7 cellular contexts compared by ENCODE assay signal in the genomic region with DNA sequence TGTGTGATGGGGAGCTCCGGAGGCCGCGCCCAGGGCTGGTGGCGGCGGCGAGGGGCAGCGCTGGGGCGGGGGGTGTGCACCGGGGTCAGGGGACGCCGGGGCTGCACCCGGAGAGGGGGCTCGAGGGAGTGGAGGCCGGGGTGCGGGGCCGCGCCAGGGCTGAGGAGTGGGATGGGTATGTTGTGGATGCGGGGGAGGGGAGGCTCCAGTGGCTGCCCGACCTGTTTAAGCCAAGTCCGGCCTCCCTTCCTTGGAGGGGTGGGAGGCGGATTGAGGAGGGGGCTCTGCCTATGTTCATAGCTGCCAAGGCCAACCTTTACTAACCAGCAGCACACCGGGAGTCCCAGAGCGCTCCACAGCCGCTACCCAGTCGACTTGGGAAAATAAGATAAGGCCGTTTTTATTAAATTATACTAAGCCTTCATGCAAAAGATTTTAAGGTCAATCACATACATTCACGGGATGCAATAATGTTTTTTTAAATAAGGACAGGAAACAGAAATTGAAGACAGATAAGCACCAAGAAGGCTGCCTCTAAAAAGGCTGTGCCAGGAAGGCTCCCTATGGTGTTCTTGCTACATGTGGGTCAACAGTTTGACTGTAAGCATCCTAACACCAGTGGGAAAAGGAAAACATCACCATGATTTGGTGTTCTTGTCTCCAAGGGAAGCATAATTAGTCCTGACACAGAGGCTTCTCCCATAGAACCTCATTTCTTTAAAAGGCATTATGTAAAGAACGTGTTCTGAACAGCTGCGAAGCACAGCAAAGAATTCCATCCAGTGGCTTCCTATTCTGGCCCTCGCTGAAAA.
DNase-seq lines count a peak whose midpoint lies in the region; ATAC-seq and TF ChIP-seq lines count a peak whose summit lies in the region.

No MANE protein-coding gene starts in this region.

- H3K4me1 ChIP-seq in HEK293 (ENCODE audit: control insufficient read depth, insufficient read depth, low read length) (peaks cover 8% of the 10 kb centered on the region; the same call in 1 of the 2 replicates), muscle layer of duodenum (ENCODE audit: control insufficient read depth in 1 of 2, insufficient read depth in 2 of 2, low read length in 2 of 2) (peaks cover 5 to 6% of the 10 kb centered on the region in 2 donors)

- H3K36me3 ChIP-seq in HEK293 (ENCODE audit: control insufficient read depth in 2 of 2, insufficient read depth in 1 of 2, low read length in 2 of 2) (no peaks in the 10 kb centered on the region; a peak in 1 of 3 replicates), muscle layer of duodenum (ENCODE audit: control insufficient read depth in 1 of 2, insufficient read depth in 2 of 2, low read length in 2 of 2) (no peaks in the 10 kb centered on the region)

- POLR2A ChIA-PET in HEK293 (lab: Yijun Ruan, JAX), result interaction anchor here (0.9 to 3.1 kb wide), 6 partner anchors 9 to 26 kb away, joined by 3 to 14 read pairs (median 6); no protein-coding TSS in a partner anchor

- H3K27me3 ChIP-seq in muscle layer of duodenum (ENCODE audit: low read depth, low read length), result no peaks in the 10 kb centered on the region

- H3K4me3 ChIP-seq in HEK293 (ENCODE audit: low read depth, low read length), result peak overlapping the region; percentile 80
- peak overlapping the region; percentile 97 for H3K4me3 ChIP-seq in coronary artery
- H3K4me3 ChIP-seq in muscle layer of duodenum (ENCODE audit: low read depth in 1 of 2, low read length in 2 of 2), result peak overlapping the region; percentile 53 to 60

- H3K9me3 ChIP-seq in HEK293 (ENCODE audit: control insufficient read depth, insufficient read depth, low read depth, low read length) (no peaks in the 10 kb centered on the region), muscle layer of duodenum (ENCODE audit: control insufficient read depth in 1 of 2, low read length in 2 of 2) (no peaks in the 10 kb centered on the region)

- TF ChIP-seq CTCF in HEK293 (tag by site-specific recombination; IDR thresholded peaks at IDR 0.05) (no peak), coronary artery (IDR thresholded peaks at IDR 0.05) (no peak)

- ATAC-seq in GM18508 (IDR thresholded peaks at IDR 0.05; ENCODE audit: insufficient read depth, unreplicated experiment) (peak; percentile 10), GM18511 (IDR thresholded peaks at IDR 0.05; ENCODE audit: unreplicated experiment) (no peak)

- CTCF ChIA-PET in HEK293 (lab: Yijun Ruan, JAX), result interaction anchor here (0.5 to 5.2 kb wide), 8 partner anchors 10 to 150 kb away, joined by 3 to 48 read pairs (median 4); no protein-coding TSS in a partner anchor

- peak overlapping the region; percentile 63 for H3K27ac ChIP-seq in HEK293 (ENCODE audit: extremely low read depth, low read depth, low read length)
- peak overlapping the region; percentile 73 to 94 for H3K27ac ChIP-seq in coronary artery
- H3K27ac ChIP-seq in muscle layer of duodenum (ENCODE audit: low read length), result peak overlapping the region; percentile 23

- DNase-seq in NCI-H69 (lab: John Stamatoyannopoulos, UW) (peak; percentile 82), coronary artery (ENCODE audit: low spot score) (no peak), GM03348 (ENCODE audit: low spot score) (no peak)

TF ChIP-seq in HEK293, 187 proteins besides CTCF, POLR2A, EP300 and RAD21 (continues in another document):
- TF ChIP-seq ZFHX2 (tag by site-specific recombination; conservative IDR thresholded peaks at IDR 0.05), result peak; percentile 80
- TF ChIP-seq, protein P1, sequence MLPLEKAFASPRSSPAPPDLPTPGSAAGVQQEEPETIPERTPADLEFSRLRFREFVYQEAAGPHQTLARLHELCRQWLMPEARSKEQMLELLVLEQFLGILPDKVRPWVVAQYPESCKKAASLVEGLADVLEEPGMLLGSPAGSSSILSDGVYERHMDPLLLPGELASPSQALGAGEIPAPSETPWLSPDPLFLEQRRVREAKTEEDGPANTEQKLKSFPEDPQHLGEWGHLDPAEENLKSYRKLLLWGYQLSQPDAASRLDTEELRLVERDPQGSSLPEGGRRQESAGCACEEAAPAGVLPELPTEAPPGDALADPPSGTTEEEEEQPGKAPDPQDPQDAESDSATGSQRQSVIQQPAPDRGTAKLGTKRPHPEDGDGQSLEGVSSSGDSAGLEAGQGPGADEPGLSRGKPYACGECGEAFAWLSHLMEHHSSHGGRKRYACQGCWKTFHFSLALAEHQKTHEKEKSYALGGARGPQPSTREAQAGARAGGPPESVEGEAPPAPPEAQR (tag by site-specific recombination; IDR thresholded peaks at IDR 0.05), result no peak
- peak; percentile 19; the same call in 1 of the 2 replicates for TF ChIP-seq ZBTB20 (tag by site-specific recombination; IDR thresholded peaks at IDR 0.05)
- no peak for TF ChIP-seq ZNF394 (tag by site-specific recombination; IDR thresholded peaks at IDR 0.05; ENCODE audit: borderline replicate concordance)
- no peak for TF ChIP-seq ZNF670 (tag by site-specific recombination; IDR thresholded peaks at IDR 0.05; ENCODE audit: low read depth)
- TF ChIP-seq ZNF24 (tag by site-specific recombination; IDR thresholded peaks at IDR 0.05), result no peak
- peak; percentile 49; the same call in 1 of the 2 replicates for TF ChIP-seq ZNF223 (tag by site-specific recombination; IDR thresholded peaks at IDR 0.05)
- TF ChIP-seq IKZF3 (tag by site-specific recombination; IDR thresholded peaks at IDR 0.05), result 0 out of 2 replicates have a peak, but pooled peaks have one; percentile 24
- TF ChIP-seq SP3 (tag by site-specific recombination; IDR thresholded peaks at IDR 0.05), result peak; percentile 70
- TF ChIP-seq ZNF335 (tag by site-specific recombination; conservative IDR thresholded peaks at IDR 0.05), result no peak; the same call in 1 of the 2 replicates
- TF ChIP-seq ZNF555 (tag by site-specific recombination; conservative IDR thresholded peaks at IDR 0.05), result no peak
- TF ChIP-seq, protein P2, sequence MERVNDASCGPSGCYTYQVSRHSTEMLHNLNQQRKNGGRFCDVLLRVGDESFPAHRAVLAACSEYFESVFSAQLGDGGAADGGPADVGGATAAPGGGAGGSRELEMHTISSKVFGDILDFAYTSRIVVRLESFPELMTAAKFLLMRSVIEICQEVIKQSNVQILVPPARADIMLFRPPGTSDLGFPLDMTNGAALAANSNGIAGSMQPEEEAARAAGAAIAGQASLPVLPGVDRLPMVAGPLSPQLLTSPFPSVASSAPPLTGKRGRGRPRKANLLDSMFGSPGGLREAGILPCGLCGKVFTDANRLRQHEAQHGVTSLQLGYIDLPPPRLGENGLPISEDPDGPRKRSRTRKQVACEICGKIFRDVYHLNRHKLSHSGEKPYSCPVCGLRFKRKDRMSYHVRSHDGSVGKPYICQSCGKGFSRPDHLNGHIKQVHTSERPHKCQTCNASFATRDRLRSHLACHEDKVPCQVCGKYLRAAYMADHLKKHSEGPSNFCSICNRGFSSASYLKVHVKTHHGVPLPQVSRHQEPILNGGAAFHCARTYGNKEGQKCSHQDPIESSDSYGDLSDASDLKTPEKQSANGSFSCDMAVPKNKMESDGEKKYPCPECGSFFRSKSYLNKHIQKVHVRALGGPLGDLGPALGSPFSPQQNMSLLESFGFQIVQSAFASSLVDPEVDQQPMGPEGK (tag by site-specific recombination; IDR thresholded peaks at IDR 0.05), result peak; percentile 78
- no peak for TF ChIP-seq ZNF660 (tag by site-specific recombination; IDR thresholded peaks at IDR 0.05)
- TF ChIP-seq ZNF521 (tag by site-specific recombination; IDR thresholded peaks at IDR 0.05), result no peak
- peak; percentile 55 for TF ChIP-seq KLF1 (tag by site-specific recombination; IDR thresholded peaks at IDR 0.05)
- no peak for TF ChIP-seq ZFP3 (tag by site-specific recombination; IDR thresholded peaks at IDR 0.05; ENCODE audit: low read depth)
- TF ChIP-seq ZNF596 (tag by site-specific recombination; IDR thresholded peaks at IDR 0.05), result no peak
- no peak for TF ChIP-seq SALL2 (tag by site-specific recombination; IDR thresholded peaks at IDR 0.05; ENCODE audit: borderline replicate concordance)
- TF ChIP-seq ZNF292 (tag by site-specific recombination; IDR thresholded peaks at IDR 0.05; ENCODE audit: borderline replicate concordance, low read depth), result no peak
- TF ChIP-seq, protein P3, sequence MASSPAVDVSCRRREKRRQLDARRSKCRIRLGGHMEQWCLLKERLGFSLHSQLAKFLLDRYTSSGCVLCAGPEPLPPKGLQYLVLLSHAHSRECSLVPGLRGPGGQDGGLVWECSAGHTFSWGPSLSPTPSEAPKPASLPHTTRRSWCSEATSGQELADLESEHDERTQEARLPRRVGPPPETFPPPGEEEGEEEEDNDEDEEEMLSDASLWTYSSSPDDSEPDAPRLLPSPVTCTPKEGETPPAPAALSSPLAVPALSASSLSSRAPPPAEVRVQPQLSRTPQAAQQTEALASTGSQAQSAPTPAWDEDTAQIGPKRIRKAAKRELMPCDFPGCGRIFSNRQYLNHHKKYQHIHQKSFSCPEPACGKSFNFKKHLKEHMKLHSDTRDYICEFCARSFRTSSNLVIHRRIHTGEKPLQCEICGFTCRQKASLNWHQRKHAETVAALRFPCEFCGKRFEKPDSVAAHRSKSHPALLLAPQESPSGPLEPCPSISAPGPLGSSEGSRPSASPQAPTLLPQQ (tag by site-specific recombination; IDR thresholded peaks at IDR 0.05), result peak; percentile 45; the same call in 1 of the 2 replicates
- TF ChIP-seq ZBTB17 (tag by site-specific recombination; IDR thresholded peaks at IDR 0.05), result peak; percentile 45; the same call in 1 of the 2 replicates
- TF ChIP-seq, protein P4, sequence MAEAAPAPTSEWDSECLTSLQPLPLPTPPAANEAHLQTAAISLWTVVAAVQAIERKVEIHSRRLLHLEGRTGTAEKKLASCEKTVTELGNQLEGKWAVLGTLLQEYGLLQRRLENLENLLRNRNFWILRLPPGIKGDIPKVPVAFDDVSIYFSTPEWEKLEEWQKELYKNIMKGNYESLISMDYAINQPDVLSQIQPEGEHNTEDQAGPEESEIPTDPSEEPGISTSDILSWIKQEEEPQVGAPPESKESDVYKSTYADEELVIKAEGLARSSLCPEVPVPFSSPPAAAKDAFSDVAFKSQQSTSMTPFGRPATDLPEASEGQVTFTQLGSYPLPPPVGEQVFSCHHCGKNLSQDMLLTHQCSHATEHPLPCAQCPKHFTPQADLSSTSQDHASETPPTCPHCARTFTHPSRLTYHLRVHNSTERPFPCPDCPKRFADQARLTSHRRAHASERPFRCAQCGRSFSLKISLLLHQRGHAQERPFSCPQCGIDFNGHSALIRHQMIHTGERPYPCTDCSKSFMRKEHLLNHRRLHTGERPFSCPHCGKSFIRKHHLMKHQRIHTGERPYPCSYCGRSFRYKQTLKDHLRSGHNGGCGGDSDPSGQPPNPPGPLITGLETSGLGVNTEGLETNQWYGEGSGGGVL (tag by site-specific recombination; IDR thresholded peaks at IDR 0.05), result peak; percentile 75

Comparison
In these comparisons a context has a peak if more than half of its experiments do, and no peak if none do; other contexts are left out.
1. H3K27ac ChIP-seq: peak in every context shown above with its lines; median percentile 84 in coronary artery; 63 in HEK293; 23 in muscle layer of duodenum.